In the genomic region with DNA sequence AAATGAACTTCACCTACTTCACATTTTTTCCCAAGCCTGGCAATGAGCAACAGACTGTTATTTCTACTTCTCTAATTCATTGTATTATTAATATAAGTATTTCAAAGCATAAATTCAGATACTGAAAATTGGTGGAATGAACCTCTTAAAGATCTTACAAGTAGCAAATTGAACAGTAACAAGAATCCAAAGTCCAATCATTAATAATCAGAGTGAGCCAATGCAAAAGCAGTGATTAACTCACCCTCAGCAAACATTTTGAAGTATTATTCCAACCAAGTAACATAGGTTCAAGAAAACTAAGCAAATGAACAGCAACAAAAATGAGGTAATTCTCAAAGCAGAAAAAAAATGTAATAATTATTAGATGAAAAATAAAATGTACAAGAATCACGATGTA, we compare ENCODE assay signal across 8 cellular contexts.
"Had no signal": no experiment of that assay in that cellular context is flagged by ENCODE, and none has a peak within 500 bp of the region (broad histone marks: within the 10 kb centered on the region; RNA-seq: fewer than 3 reads in every experiment).

No MANE protein-coding gene starts in this region.

- FAIRE-seq: H1, H54, K562 had no signal

- H3K4me3 ChIP-seq: GM23338, K562 had no signal

- DNase-seq: H9, HCEC 1CT, IMR-90 had no signal

- ATAC-seq: GM23338, K562 had no signal

- H3K27ac ChIP-seq: HL-60 had no signal
